17 cellular contexts compared by ENCODE assay signal in the genomic region with DNA sequence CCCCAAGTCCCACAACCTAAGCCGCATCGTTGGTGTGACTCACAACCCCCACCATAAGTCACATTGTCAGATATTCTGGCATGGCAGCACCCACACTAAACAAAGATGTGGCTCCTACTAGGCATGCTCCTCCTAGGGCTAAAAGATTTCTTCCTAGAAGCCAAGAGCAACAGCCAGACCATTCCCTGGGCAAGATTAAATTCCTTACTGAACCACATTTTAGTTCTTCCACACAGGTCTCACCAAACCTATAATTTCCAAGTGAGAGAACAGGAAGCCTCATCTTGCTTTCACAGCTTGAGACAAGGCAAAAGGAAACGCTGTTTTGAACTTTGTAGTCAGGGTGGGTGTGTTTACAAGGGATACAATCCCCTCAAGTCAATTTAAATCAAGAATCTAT.
DNase-seq lines count a peak whose midpoint lies in the region; FAIRE-seq and TF ChIP-seq lines count a peak whose summit lies in the region.
"Had no signal": no experiment of that assay in that cellular context is flagged by ENCODE, and none has a peak within 500 bp of the region (broad histone marks: within the 10 kb centered on the region; RNA-seq: fewer than 3 reads in every experiment).

No MANE protein-coding gene starts in this region.

- no peak for TF ChIP-seq CTCF in choroid plexus epithelial cell (conservative IDR thresholded peaks at IDR 0.05; ENCODE audit: low read depth, low read length)
- no peak for TF ChIP-seq CTCF in osteoblast (IDR thresholded peaks at IDR 0.05; ENCODE audit: extremely low read depth, low read depth, low read length)
- no peak for TF ChIP-seq CTCF in progenitor cell of endocrine pancreas (IDR thresholded peaks at IDR 0.05; ENCODE audit: unreplicated experiment)

- CTCF ChIA-PET in activated CD4-positive, alpha-beta memory T cell treated with anti-CD3 and anti-CD28 coated beads, Interleukin-2, amount 10 ng/mL, durations not matched to agents 7 days and 5 days (lab: Charles Lee) = no interaction called here

- H3K36me3 Mint-ChIP-seq in activated CD4-positive, alpha-beta memory T cell treated with anti-CD3 and anti-CD28 coated beads, Interleukin-2, amount 10 ng/mL, durations not matched to agents 7 days and 5 days (ENCODE audit: low read depth) = no peaks in the 10 kb centered on the region
- no peaks in the 10 kb centered on the region for H3K36me3 Mint-ChIP-seq in progenitor cell of endocrine pancreas (ENCODE audit: insufficient read depth)
- H3K36me3 Mint-ChIP-seq: IgD-negative memory B cell had no signal

- H3K4ac ChIP-seq in mesendoderm (ENCODE audit: low read depth, low read length) = no peak overlapping the region

- no peaks in the 10 kb centered on the region for H3K9me3 ChIP-seq in BLaER1
- no peaks in the 10 kb centered on the region for H3K9me3 ChIP-seq in osteoblast (ENCODE audit: low read depth, low read length)
- H3K9me3 ChIP-seq: HAP-1 had no signal

- H3K4me1 ChIP-seq in BLaER1 (peaks cover 10% of the 10 kb centered on the region), osteoblast (ENCODE audit: insufficient read depth, low read length) (peaks cover 15% of the 10 kb centered on the region), mesendoderm (ENCODE audit: control insufficient read depth, low read depth, low read length) (no peaks in the 10 kb centered on the region)
- H3K4me1 ChIP-seq: HAP-1 had no signal

- no peak overlapping the region for H2BK120ac ChIP-seq in mesendoderm (ENCODE audit: low read depth, low read length)

- no peak for FAIRE-seq in GM12891 (lab: Jason Lieb, UNC)

- H3K27me3 ChIP-seq in BLaER1 (no peaks in the 10 kb centered on the region), osteoblast (ENCODE audit: insufficient read depth, low read length) (no peaks in the 10 kb centered on the region), mesendoderm (ENCODE audit: insufficient read depth, low read length, poor library complexity) (no peaks in the 10 kb centered on the region)

- peak; percentile 61 for DNase-seq in NCI-H2227 treated with DMSO at 0.1 percent for 48 hours (lab: John Stamatoyannopoulos, UW)
- DNase-seq in choroid plexus epithelial cell (ENCODE audit: low read depth) = peak; percentile 70
- DNase-seq in osteoblast (ENCODE audit: insufficient read length, low spot score, missing footprints) = no peak
- DNase-seq in GM12891 (ENCODE audit: insufficient read length, low spot score) = no peak
- no peak for DNase-seq in activated CD4-positive, alpha-beta memory T cell treated with anti-CD3 and anti-CD28 coated beads, Interleukin-2, amount 10 ng/mL, durations not matched to agents 7 days and 5 days
- no peak for DNase-seq in progenitor cell of endocrine pancreas (ENCODE audit: low spot score, unreplicated experiment)
- DNase-seq in mesendoderm = no peak
- DNase-seq: DMS 273 treated with DMSO at 0.1 percent for 48 hours, NCI-H187 treated with DMSO at 0.1 percent for 48 hours, NCI-H510A, NCI-H82, PC-3 had no signal

- no peak overlapping the region for H2BK5ac ChIP-seq in mesendoderm (ENCODE audit: low read length)

- no peaks in the 10 kb centered on the region for H3K79me1 ChIP-seq in mesendoderm (ENCODE audit: low read length)

- H2BK15ac ChIP-seq in mesendoderm (replicated peaks; ENCODE audit: low read depth) = no peak overlapping the region

- H3K36me3 ChIP-seq in BLaER1 (no peaks in the 10 kb centered on the region), osteoblast (ENCODE audit: insufficient read depth, low read length) (no peaks in the 10 kb centered on the region), mesendoderm (ENCODE audit: control insufficient read depth, insufficient read depth, low read length) (no peaks in the 10 kb centered on the region)
- H3K36me3 ChIP-seq: HAP-1 had no signal

- H3K4me3 ChIP-seq in BLaER1 (no peak overlapping the region), choroid plexus epithelial cell (ENCODE audit: low read depth, low read length) (no peak overlapping the region), osteoblast (ENCODE audit: insufficient read depth, low read length) (no peak overlapping the region), mesendoderm (ENCODE audit: low read length) (no peak overlapping the region)
- H3K4me3 ChIP-seq: HAP-1 had no signal

- no peak overlapping the region for H3K23ac ChIP-seq in mesendoderm (ENCODE audit: low read length)

- no peaks in the 10 kb centered on the region for H4K20me1 ChIP-seq in BLaER1
- H4K20me1 ChIP-seq in osteoblast (ENCODE audit: insufficient read depth, low read length) = no peaks in the 10 kb centered on the region

- H4K8ac ChIP-seq in mesendoderm (ENCODE audit: low read depth, low read length) = no peak overlapping the region

- no peaks in the 10 kb centered on the region for H3K27me3 Mint-ChIP-seq in activated CD4-positive, alpha-beta memory T cell treated with anti-CD3 and anti-CD28 coated beads, Interleukin-2, amount 10 ng/mL, durations not matched to agents 7 days and 5 days
- H3K27me3 Mint-ChIP-seq in progenitor cell of endocrine pancreas = no peaks in the 10 kb centered on the region
- H3K27me3 Mint-ChIP-seq: IgD-negative memory B cell had no signal

- H3K4me3 Mint-ChIP-seq in activated CD4-positive, alpha-beta memory T cell treated with anti-CD3 and anti-CD28 coated beads, Interleukin-2, amount 10 ng/mL, durations not matched to agents 7 days and 5 days = no peak overlapping the region
- H3K4me3 Mint-ChIP-seq in progenitor cell of endocrine pancreas (ENCODE audit: low read depth) = no peak overlapping the region

- WGBS in mesendoderm (ENCODE audit: extremely low coverage, insufficient coverage, low lambda C conversion rate) = no CpG with 5 or more reads among the region's 3 CpGs

- H3K79me2 ChIP-seq in osteoblast (ENCODE audit: insufficient read depth, low read length) = no peaks in the 10 kb centered on the region
- H3K79me2 ChIP-seq in mesendoderm (ENCODE audit: control insufficient read depth, insufficient read depth, low read length) = no peaks in the 10 kb centered on the region

- H2AK5ac ChIP-seq in mesendoderm (ENCODE audit: low read length) = no peak overlapping the region

- no peak overlapping the region for H2AFZ ChIP-seq in osteoblast (ENCODE audit: low read length)

- H3K9ac ChIP-seq in BLaER1 = no peak overlapping the region
- no peak overlapping the region for H3K9ac ChIP-seq in mesendoderm (ENCODE audit: low read length)

- no peak overlapping the region for H3K27ac Mint-ChIP-seq in activated CD4-positive, alpha-beta memory T cell treated with anti-CD3 and anti-CD28 coated beads, Interleukin-2, amount 10 ng/mL, durations not matched to agents 7 days and 5 days
- no peak overlapping the region for H3K27ac Mint-ChIP-seq in progenitor cell of endocrine pancreas
- H3K27ac Mint-ChIP-seq: IgD-negative memory B cell had no signal

- no peak for TF ChIP-seq POLR2A in GM12891 (IDR thresholded peaks at IDR 0.05; ENCODE audit: low read depth, low read length)

- POLR2A ChIA-PET in activated CD4-positive, alpha-beta memory T cell treated with anti-CD3 and anti-CD28 coated beads, Interleukin-2, amount 10 ng/mL, durations not matched to agents 7 days and 5 days (lab: Charles Lee) = interaction anchor here (0.6 kb wide), 1 partner anchor 11 kb away, joined by 3 read pairs; no protein-coding TSS in a partner anchor

- no peak overlapping the region for H4K5ac ChIP-seq in mesendoderm (ENCODE audit: low read length)

- H3K4me1 Mint-ChIP-seq in activated CD4-positive, alpha-beta memory T cell treated with anti-CD3 and anti-CD28 coated beads, Interleukin-2, amount 10 ng/mL, durations not matched to agents 7 days and 5 days = no peaks in the 10 kb centered on the region
- peaks cover 19% of the 10 kb centered on the region for H3K4me1 Mint-ChIP-seq in progenitor cell of endocrine pancreas (ENCODE audit: low read depth)
- H3K4me1 Mint-ChIP-seq: IgD-negative memory B cell had no signal

- peak overlapping the region; percentile 46 for H3K4me2 ChIP-seq in BLaER1
- peak overlapping the region; percentile 24 for H3K4me2 ChIP-seq in osteoblast (ENCODE audit: insufficient read depth, low read length)
- no peak overlapping the region for H3K4me2 ChIP-seq in mesendoderm (ENCODE audit: low read length)

- H3K27ac ChIP-seq in BLaER1 = no peak overlapping the region; the same call in 1 of the 2 replicates
- peak overlapping the region; percentile 39 for H3K27ac ChIP-seq in osteoblast (ENCODE audit: low read depth, low read length)
- H3K27ac ChIP-seq in mesendoderm (ENCODE audit: low read depth, low read length) = no peak overlapping the region
- H3K27ac ChIP-seq: C4-2B, RWPE1 had no signal

- H3K18ac ChIP-seq in mesendoderm (ENCODE audit: low read length) = no peak overlapping the region

- no peaks in the 10 kb centered on the region for H3K9me3 Mint-ChIP-seq in activated CD4-positive, alpha-beta memory T cell treated with anti-CD3 and anti-CD28 coated beads, Interleukin-2, amount 10 ng/mL, durations not matched to agents 7 days and 5 days
- H3K9me3 Mint-ChIP-seq in progenitor cell of endocrine pancreas (ENCODE audit: low read depth) = no peaks in the 10 kb centered on the region

- no peak overlapping the region for H3K56ac ChIP-seq in mesendoderm (ENCODE audit: low read length)

TF ChIP-seq in GM12891, 5 proteins besides CTCF, POLR2A, EP300 and RAD21:
- TF ChIP-seq POLR2AphosphoS5 (IDR thresholded peaks at IDR 0.05; ENCODE audit: low read depth, low read length) (no peak), TAF1 (IDR thresholded peaks at IDR 0.05; ENCODE audit: low read depth, low read length) (no peak), POU2F2 (IDR thresholded peaks at IDR 0.05; ENCODE audit: low read depth, low read length) (no peak), PAX5 (IDR thresholded peaks at IDR 0.05; ENCODE audit: insufficient read depth, low read length, severe bottlenecking) (no peak), SPI1 (IDR thresholded peaks at IDR 0.05; ENCODE audit: low read depth, low read length) (no peak)
TF ChIP-seq in GM12891: peak in this region for 0.

Comparison
In these comparisons a context has a peak if more than half of its experiments do, and no peak if none do; other contexts are left out.
1. DNase-seq: peak in NCI-H2227 treated with DMSO at 0.1 percent for 48 hours (single experiment) and choroid plexus epithelial cell (single experiment); none in osteoblast (single experiment), GM12891 (single experiment), activated CD4-positive, alpha-beta memory T cell treated with anti-CD3 and anti-CD28 coated beads, Interleukin-2, amount 10 ng/mL, durations not matched to agents 7 days and 5 days (single experiment), progenitor cell of endocrine pancreas (single experiment) and mesendoderm (single experiment).